15 cellular contexts compared by ENCODE assay signal in the genomic region with DNA sequence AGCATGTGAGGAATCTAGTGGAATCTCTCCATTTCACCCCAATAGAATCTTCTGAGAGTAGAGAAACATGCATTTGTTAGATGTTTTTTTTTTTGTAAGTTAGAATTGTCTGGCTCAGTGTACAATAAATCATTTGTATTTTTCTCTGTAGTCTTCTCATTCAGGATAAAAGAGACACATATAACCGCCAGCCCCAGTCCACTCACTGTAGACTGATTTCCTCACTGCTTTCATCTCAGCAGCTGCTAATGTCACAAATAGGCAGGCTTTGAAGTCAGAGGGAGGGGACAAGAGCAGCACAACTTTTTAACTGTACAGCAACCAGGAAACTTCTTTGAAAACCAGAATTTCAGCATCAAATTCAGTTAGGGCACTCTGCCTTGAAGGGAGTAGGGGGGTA.
DNase-seq lines count a peak whose midpoint lies in the region; ATAC-seq and TF ChIP-seq lines count a peak whose summit lies in the region.
"Had no signal": no experiment of that assay in that cellular context is flagged by ENCODE, and none has a peak within 500 bp of the region (broad histone marks: within the 10 kb centered on the region; RNA-seq: fewer than 3 reads in every experiment).

No MANE protein-coding gene starts in this region.

- no peak for ATAC-seq in GM19455 (IDR thresholded peaks at IDR 0.05; ENCODE audit: unreplicated experiment)
- ATAC-seq: activated naive CD4-positive, alpha-beta T cell treated with anti-CD3 and anti-CD28 coated beads, Interleukin-2, amount 50 U/mL, for 72 hours; left lobe of liver had no signal

- 24 to 55% (median 37%) methylated on average over 1 of the region's 1 CpG for WGBS in spleen, 5 donors

- TF ChIP-seq CTCF in spleen (IDR thresholded peaks at IDR 0.05 in 8 of 11, conservative IDR thresholded peaks at IDR 0.05 in 3 of 11) (no peak), mesothelial cell of epicardium (IDR thresholded peaks at IDR 0.05; ENCODE audit: unreplicated experiment) (no peak)

- H3K4me3 Mint-ChIP-seq in mesothelial cell of epicardium: no peak overlapping the region

- peak overlapping the region in 6 of 8 donors; percentile 32 to 60 (median 36) for H3K27ac ChIP-seq in spleen
- H3K27ac ChIP-seq: pancreas, PC-9 had no signal

- H3K36me3 ChIP-seq in spleen: no peaks in the 10 kb centered on the region
- H3K36me3 ChIP-seq: pancreas had no signal

- no peaks in the 10 kb centered on the region for H3K27me3 Mint-ChIP-seq in mesothelial cell of epicardium (ENCODE audit: low read depth)

- intact Hi-C loops in spleen (cut with DNase I; ENCODE audit: low total_unique reads): no loop called here

- H3K36me3 Mint-ChIP-seq in mesothelial cell of epicardium: no peaks in the 10 kb centered on the region
- H3K36me3 Mint-ChIP-seq: activated naive CD4-positive, alpha-beta T cell treated with anti-CD3 and anti-CD28 coated beads, Interleukin-2, amount 50 U/mL, for 72 hours had no signal

- TF ChIP-seq POLR2A in spleen (IDR thresholded peaks at IDR 0.05): no peak

- no peaks in the 10 kb centered on the region for H3K27me3 ChIP-seq in spleen (replicated peaks in 1 of 7)
- H3K27me3 ChIP-seq: pancreas had no signal

- no peak overlapping the region for H3K4me3 ChIP-seq in spleen
- H3K4me3 ChIP-seq: pancreas, PC-9 had no signal

- no peaks in the 10 kb centered on the region for H3K9me3 Mint-ChIP-seq in mesothelial cell of epicardium
- H3K9me3 Mint-ChIP-seq: activated naive CD4-positive, alpha-beta T cell treated with anti-CD3 and anti-CD28 coated beads, Interleukin-2, amount 50 U/mL, for 72 hours had no signal

- H3K4me1 Mint-ChIP-seq in mesothelial cell of epicardium: peaks cover 28% of the 10 kb centered on the region

- peaks cover 0 to 24% (median 0%) of the 10 kb centered on the region in 6 donors for H3K4me1 ChIP-seq in spleen
- H3K4me1 ChIP-seq: pancreas had no signal

- DNase-seq in HCEC 1CT: peak; percentile 9
- DNase-seq in astrocyte of the hippocampus (ENCODE audit: low read depth, low spot score): peak; percentile 26
- DNase-seq in iris pigment epithelial cell (ENCODE audit: low read depth): peak; percentile 47
- DNase-seq in spleen: no peak
- DNase-seq in NCI-H82 treated with DMSO at 0.1 percent for 48 hours (lab: John Stamatoyannopoulos, UW; ENCODE audit: unreplicated experiment): no peak
- no peak for DNase-seq in mesothelial cell of epicardium (ENCODE audit: low spot score in 2 of 2, unreplicated experiment in 2 of 2)
- no peak for DNase-seq in SKM-1 (lab: John Stamatoyannopoulos, UW; ENCODE audit: unreplicated experiment)
- DNase-seq: COR-L47; cortex of kidney; pancreas; PC-9; stimulated activated CD4-positive, alpha-beta T cell treated with anti-CD3 and anti-CD28 coated beads, Interleukin-4, amount 100 ng/mL, for 4 hours had no signal

- no peaks in the 10 kb centered on the region for H3K9me3 ChIP-seq in spleen
- H3K9me3 ChIP-seq: pancreas had no signal

- no peak overlapping the region for H3K27ac Mint-ChIP-seq in mesothelial cell of epicardium
- H3K27ac Mint-ChIP-seq: activated naive CD4-positive, alpha-beta T cell treated with anti-CD3 and anti-CD28 coated beads, Interleukin-2, amount 50 U/mL, for 72 hours had no signal

Comparison
In these comparisons a context has a peak if more than half of its experiments do, and no peak if none do; other contexts are left out.
1. DNase-seq: peak in HCEC 1CT (single experiment), astrocyte of the hippocampus (single experiment) and iris pigment epithelial cell (single experiment); none in spleen (single experiment), NCI-H82 treated with DMSO at 0.1 percent for 48 hours (single experiment), mesothelial cell of epicardium (0 of 2) and SKM-1 (single experiment).